Comparison of ENCODE assay signal across 8 cellular contexts in the genomic region with DNA sequence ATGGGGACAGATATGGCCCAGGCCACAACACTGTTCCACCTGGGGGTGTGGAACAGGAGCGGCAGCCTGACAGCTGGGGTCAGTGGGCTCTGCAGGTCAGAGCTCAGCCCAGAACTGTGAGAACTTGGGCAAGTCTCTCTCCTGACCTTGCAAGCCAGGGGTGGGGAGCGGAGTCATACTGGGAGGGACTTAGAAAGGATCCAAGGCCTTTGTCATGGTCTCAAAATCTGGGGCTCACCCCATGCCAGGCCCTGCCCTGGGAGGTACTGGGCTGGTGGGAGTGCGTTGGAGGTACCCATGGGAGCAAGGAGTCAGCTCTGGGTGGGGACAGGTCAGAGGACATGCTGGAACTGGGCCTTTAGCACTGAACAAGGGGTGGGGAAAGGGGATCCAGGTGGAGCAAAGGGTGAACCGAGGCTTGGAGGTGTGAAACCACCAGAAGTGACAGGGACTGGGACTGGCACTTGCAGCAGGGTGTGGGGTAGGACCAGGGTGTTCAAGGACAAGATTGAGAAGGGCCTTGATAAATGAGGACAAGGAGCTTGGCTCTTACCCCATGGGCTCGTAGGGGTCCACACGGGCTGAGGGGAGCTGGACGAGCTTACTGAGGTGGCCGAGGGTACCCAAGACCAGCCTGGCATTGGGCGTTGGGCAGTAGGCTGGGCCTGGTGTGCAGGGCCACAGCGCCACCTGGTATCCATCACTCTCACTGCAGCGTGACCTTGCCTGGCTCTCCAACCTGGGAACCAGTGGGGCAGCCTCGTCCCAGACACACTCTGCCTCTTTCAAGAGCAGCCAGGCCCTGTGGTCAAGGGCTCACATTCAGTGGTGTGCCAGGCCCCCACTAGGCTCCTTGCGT. TPM values are rescaled to one million over a fixed set of nuclear protein-coding genes. Genes with fewer than 3 reads are reported as not detected.
DNase-seq lines count a peak whose midpoint lies in the region; ATAC-seq and TF ChIP-seq lines count a peak whose summit lies in the region.

No MANE protein-coding gene starts in this region.

- peak; percentile 94 for TF ChIP-seq RAD21 in HCT116 (IDR thresholded peaks at IDR 0.05; ENCODE audit: low read depth)

- 54 to 71% (median 62%) methylated on average over 7 to 13 of the region's 13 CpGs for WGBS in spleen, 5 donors

- peak; percentile 84 to 93 (median 88) for TF ChIP-seq CTCF in HCT116 (IDR thresholded peaks at IDR 0.05 in 2 of 3, conservative IDR thresholded peaks at IDR 0.05 in 1 of 3; ENCODE audit: borderline replicate concordance in 1 of 3, insufficient read depth in 1 of 3, low read depth in 2 of 3, low read length in 2 of 3)
- TF ChIP-seq CTCF in breast epithelium (IDR thresholded peaks at IDR 0.05): peak in 2 of 3 donors; percentile 61 to 71
- peak; percentile 21 to 78 (median 63) for TF ChIP-seq CTCF in spleen (IDR thresholded peaks at IDR 0.05 in 8 of 11, conservative IDR thresholded peaks at IDR 0.05 in 3 of 11)

- H3K9me2 ChIP-seq in HCT116 (ENCODE audit: insufficient read depth): no peaks in the 10 kb centered on the region

- no peaks in the 10 kb centered on the region for H3K27me3 ChIP-seq in HCT116 (ENCODE audit: insufficient read depth, low read length)
- no peaks in the 10 kb centered on the region for H3K27me3 ChIP-seq in breast epithelium
- H3K27me3 ChIP-seq in spleen (replicated peaks in 1 of 7): no peaks in the 10 kb centered on the region

- POLR2A ChIA-PET in HCT116 (lab: Charles Lee): interaction anchor here (0.6 to 1.1 kb wide), 2 partner anchors 31 to 43 kb away, joined by 3 to 4 read pairs; no protein-coding TSS in a partner anchor

- CTCF ChIA-PET in HCT116 (lab: Charles Lee): interaction anchor here (0.6 to 2.1 kb wide), 9 partner anchors 10 to 193 kb away, joined by 3 to 10 read pairs (median 3); a partner anchor contains a TSS

- no peak overlapping the region for H3K4me3 ChIP-seq in HCT116 (replicated peaks in 1 of 2; ENCODE audit: low read depth in 1 of 2, low read length in 2 of 2)
- H3K4me3 ChIP-seq in breast epithelium: no peak overlapping the region
- H3K4me3 ChIP-seq in spleen: no peak overlapping the region

- H3K4me1 ChIP-seq in HCT116 (ENCODE audit: control insufficient read depth in 1 of 2, insufficient read depth in 2 of 2, low read length in 2 of 2) (peaks cover 0 to 11% of the 10 kb centered on the region in 2 experiments; a peak in 2 of 4 replicates), breast epithelium (no peaks in the 10 kb centered on the region), spleen (peaks cover 0 to 5% (median 0%) of the 10 kb centered on the region in 6 donors)

- H3K79me2 ChIP-seq in HCT116 (ENCODE audit: insufficient read depth, low read length): no peaks in the 10 kb centered on the region

- H3K36me3 ChIP-seq in HCT116 (ENCODE audit: control insufficient read depth in 1 of 2, insufficient read depth in 2 of 2, low read length in 2 of 2) (peaks cover 0 to 2% of the 10 kb centered on the region in 2 experiments; a peak in 2 of 4 replicates), breast epithelium (no peaks in the 10 kb centered on the region), spleen (peaks cover 0 to 39% (median 18%) of the 10 kb centered on the region in 6 donors)

- RAD21 ChIA-PET in HCT116 (lab: Charles Lee; ENCODE audit: low non-redundant PET in 1 of 2, low total read pairs in 2 of 2, uncharacterized antibody in 2 of 2, unreplicated experiment in 2 of 2): interaction anchor here in 1 of 2 experiments (0.7 kb wide), 1 partner anchor 44 kb away, joined by 3 read pairs; no protein-coding TSS in a partner anchor

- H4K20me1 ChIP-seq in HCT116 (ENCODE audit: insufficient read depth): no peaks in the 10 kb centered on the region

- intact Hi-C loops in HCT116 (cut with micrococcal nuclease): loop anchor here (1.0 to 5.0 kb wide), 3 partner anchors 44 to 195 kb away; no protein-coding TSS in a partner anchor
- intact Hi-C loops in breast epithelium (cut with DNase I; ENCODE audit: low total_unique reads): no loop called here
- intact Hi-C loops in spleen (cut with DNase I; ENCODE audit: low total_unique reads): no loop called here

- no peak overlapping the region for H3K27ac ChIP-seq in HCT116 (ENCODE audit: low read depth, low read length)
- H3K27ac ChIP-seq in breast epithelium: peak overlapping the region; percentile 16 to 26
- no peak overlapping the region for H3K27ac ChIP-seq in spleen

- H2AFZ ChIP-seq in HCT116 (ENCODE audit: low read depth, low read length, poor library complexity, severe bottlenecking): no peak overlapping the region

- no peak for TF ChIP-seq POLR2A in HCT116 (IDR thresholded peaks at IDR 0.05; ENCODE audit: borderline replicate concordance, extremely low read depth, insufficient read depth, insufficient read length)
- TF ChIP-seq POLR2A in breast epithelium (IDR thresholded peaks at IDR 0.05): no peak
- TF ChIP-seq POLR2A in spleen (IDR thresholded peaks at IDR 0.05): no peak

- H3K4me2 ChIP-seq in HCT116 (ENCODE audit: low read length): no peak overlapping the region

- ATAC-seq in HCT116: peak; percentile 94
- ATAC-seq in GM21529 (IDR thresholded peaks at IDR 0.05; ENCODE audit: unreplicated experiment): no peak
- no peak for ATAC-seq in HG03469 (IDR thresholded peaks at IDR 0.05; ENCODE audit: unreplicated experiment)

- no TSS peak for BruUV-seq in HCT116 (replicated peaks; lab: Mats Ljungman, UMichigan)

- H3K9me3 ChIP-seq in HCT116 (ENCODE audit: control insufficient read depth in 1 of 2, insufficient read depth in 1 of 2, low read depth in 1 of 2, low read length in 2 of 2): no peaks in the 10 kb centered on the region
- H3K9me3 ChIP-seq in breast epithelium: no peaks in the 10 kb centered on the region
- H3K9me3 ChIP-seq in spleen: no peaks in the 10 kb centered on the region

- peak; percentile 51 for DNase-seq in COR-L47 (lab: John Stamatoyannopoulos, UW)
- no peak for DNase-seq in HCT116 (ENCODE audit: low read depth, low spot score)
- peak; percentile 67 for DNase-seq in RPMI8226
- peak; percentile 40 to 60 for DNase-seq in breast epithelium (ENCODE audit: low spot score in 2 of 2)
- DNase-seq in inferior parietal cortex (ENCODE audit: extremely low spot score): peak; percentile 18
- DNase-seq in spleen: peak; percentile 79

- peak overlapping the region; percentile 18; the same call in 1 of the 2 replicates for H3K9ac ChIP-seq in HCT116 (ENCODE audit: low read length)

TF ChIP-seq in HCT116, 20 proteins besides CTCF, POLR2A, EP300 and RAD21:
- TF ChIP-seq SIN3A (IDR thresholded peaks at IDR 0.05; ENCODE audit: low read depth) (no peak), POLR2AphosphoS5 (IDR thresholded peaks at IDR 0.05; ENCODE audit: low read depth, low read length) (peak; percentile 65)

RNA-seq across cellular contexts. Expression of a gene that starts 7.4 kb away (rescaled TPM):
- total RNA-seq in HCT116 (2021; ENCODE audit: unreplicated experiment): 31.7 TPM
- polyA plus RNA-seq in HCT116 (2012): 47.8 and 51.4 TPM in 2 replicates
- total RNA-seq in breast epithelium: 10 to 100 TPM; 42.7 to 74.1 (median 48.5) TPM
- total RNA-seq in spleen: 10 to 100 TPM; 15.1 to 25.0 (median 15.9) TPM
- polyA plus RNA-seq in spleen: 10 to 100 TPM; 18.9 to 20.2 (median 20.2) TPM

RNA-seq across cellular contexts. Expression of a gene that starts 23.8 kb away (rescaled TPM):
- total RNA-seq in HCT116 (2021; ENCODE audit: unreplicated experiment) (40.8 TPM), breast epithelium (10 to 100 TPM; 17.0 to 23.5 (median 21.0) TPM), spleen (10 to 100 TPM; 17.5 to 29.8 (median 24.5) TPM)
- 13.1 and 19.5 TPM in 2 replicates for polyA plus RNA-seq in HCT116 (2012)
- 10 to 100 TPM in 1 of 3 donors, 1 to 10 TPM in 2; 8.1 to 13.5 (median 9.8) TPM for polyA plus RNA-seq in spleen

RNA-seq across cellular contexts. Expression of a gene that starts 24.1 kb away (rescaled TPM):
- total RNA-seq in HCT116 (2021; ENCODE audit: unreplicated experiment) (588 TPM), breast epithelium (100 to 1,000 TPM; 194 to 232 (median 220) TPM), spleen (100 to 1,000 TPM; 122 to 183 (median 156) TPM)
- polyA plus RNA-seq in HCT116 (2012): 439 and 562 TPM in 2 replicates
- polyA plus RNA-seq in spleen: 100 to 1,000 TPM in 2 of 3 donors, 10 to 100 TPM in 1; 93.6 to 129 (median 128) TPM

RNA-seq across cellular contexts. Expression of a gene that starts 36.2 kb away (rescaled TPM):
- total RNA-seq in HCT116 (2021; ENCODE audit: unreplicated experiment) (0.22 TPM), breast epithelium (1 to 10 TPM in 2 of 3 donors, not detected in 1; 1.6 to 1.9 TPM), spleen (under 1 TPM in 4 of 7 donors, not detected in 3; 0.19 to 0.73 (median 0.28) TPM)
- polyA plus RNA-seq in HCT116 (2012): 0.15 and 0.17 TPM in 2 replicates
- polyA plus RNA-seq in spleen: under 1 TPM; 0.37 to 0.73 (median 0.58) TPM

RNA-seq across cellular contexts. Expression of a gene that starts 52.7 kb away (rescaled TPM):
- total RNA-seq in HCT116 (2021; ENCODE audit: unreplicated experiment) (62.1 TPM), breast epithelium (10 to 100 TPM; 18.2 to 26.5 (median 20.2) TPM), spleen (10 to 100 TPM; 14.4 to 30.9 (median 22.4) TPM)
- 30.7 and 31.8 TPM in 2 replicates for polyA plus RNA-seq in HCT116 (2012)
- polyA plus RNA-seq in spleen: 10 to 100 TPM; 12.6 to 24.3 (median 14.6) TPM

Comparison
In these comparisons a context has a peak if more than half of its experiments do, and no peak if none do; other contexts are left out.
1. H3K27ac ChIP-seq: peak in breast epithelium (2 of 2); none in HCT116 (single experiment) and spleen (0 of 8).
2. Peak in every context shown above with its lines, with median percentiles within 50 percentile points of each other: CTCF ChIP-seq.